In genomic region chr20:50928469-50928868, GRCh38 we compare ENCODE assay signal across 10 cellular contexts. TPM values are rescaled to one million over a fixed set of nuclear protein-coding genes. Genes with fewer than 3 reads are reported as not detected.
DNase-seq lines count a peak whose midpoint lies in the region; ATAC-seq and TF ChIP-seq lines count a peak whose summit lies in the region.
"Had no signal": no experiment of that assay in that cellular context is flagged by ENCODE, and none has a peak within 500 bp of the region (broad histone marks: within the 10 kb centered on the region; RNA-seq: fewer than 3 reads in every experiment).

No MANE protein-coding gene starts in this region.

- H3K27me3 ChIP-seq in SK-N-SH (ENCODE audit: insufficient read depth): no peaks in the 10 kb centered on the region

- H3K4me2 ChIP-seq in SK-N-SH: peak overlapping the region; percentile 85

- TF ChIP-seq CTCF in SK-N-SH (IDR thresholded peaks at IDR 0.05) (no peak), epithelial cell of proximal tubule (conservative IDR thresholded peaks at IDR 0.05; ENCODE audit: low read depth, low read length) (peak; percentile 23)

- H3K4me1 ChIP-seq in SK-N-SH (ENCODE audit: control insufficient read depth in 1 of 2, insufficient read depth in 2 of 2, low read depth in 1 of 2, low read length in 1 of 2): peaks cover 21 to 36% of the 10 kb centered on the region in 2 experiments

- no peak overlapping the region for H3K27ac ChIP-seq in SK-N-SH (ENCODE audit: low read depth in 2 of 2, low read length in 1 of 2)

- H3K9me2 ChIP-seq in SK-N-SH: no peaks in the 10 kb centered on the region

- CTCF ChIA-PET in SK-N-SH (lab: Yijun Ruan, JAX): interaction anchor here (0.9 to 16.1 kb wide), 16 partner anchors 8 to 137 kb away, joined by 3 to 340 read pairs (median 11); partner anchors contain the start of genes BCAS4, DPM1 and MOCS3

- peaks cover 71% of the 10 kb centered on the region for H3K79me2 ChIP-seq in SK-N-SH (ENCODE audit: insufficient read depth)

- H4K20me1 ChIP-seq in SK-N-SH (ENCODE audit: insufficient read depth): peaks cover 58% of the 10 kb centered on the region

- H2AFZ ChIP-seq in SK-N-SH (ENCODE audit: low read depth): no peak overlapping the region

- POLR2A ChIA-PET in SK-N-SH (lab: Yijun Ruan, JAX): no interaction called here

- peak overlapping the region; percentile 82 to 94 for H3K4me3 ChIP-seq in SK-N-SH (ENCODE audit: low read depth in 2 of 2, low read length in 1 of 2)
- H3K4me3 ChIP-seq in epithelial cell of proximal tubule (ENCODE audit: low read depth, low read length): peak overlapping the region; percentile 78
- H3K4me3 ChIP-seq in skeletal muscle cell (ENCODE audit: low read depth, low read length): peak overlapping the region; percentile 84

- H3K9me3 ChIP-seq in SK-N-SH: no peaks in the 10 kb centered on the region

- H3K9ac ChIP-seq in SK-N-SH: no peak overlapping the region

- DNase-seq in SK-N-SH: no peak
- DNase-seq in RKO (ENCODE audit: low spot score): peak; percentile 50
- DNase-seq in epithelial cell of proximal tubule (ENCODE audit: low read depth): no peak
- no peak for DNase-seq in skeletal muscle cell (ENCODE audit: low read depth)
- DNase-seq in KG1 (lab: John Stamatoyannopoulos, UW): no peak
- DNase-seq: GOT3, NCI-H1417 treated with DMSO at 0.1 percent for 48 hours had no signal

- 64% methylated on average over 5 of the region's 5 CpGs for WGBS in SK-N-SH (ENCODE audit: low lambda C conversion rate)

- TF ChIP-seq RAD21 in SK-N-SH (IDR thresholded peaks at IDR 0.05; ENCODE audit: low read length): no peak

- peaks cover 46 to 57% of the 10 kb centered on the region in 2 experiments for H3K36me3 ChIP-seq in SK-N-SH (replicated peaks in 1 of 2; ENCODE audit: control insufficient read depth in 1 of 2, insufficient read depth in 2 of 2, low read length in 1 of 2)

- TF ChIP-seq EP300 in SK-N-SH (IDR thresholded peaks at IDR 0.05; ENCODE audit: borderline replicate concordance in 1 of 2, low read depth in 1 of 2, low read length in 1 of 2): no peak

- H3F3A ChIP-seq in SK-N-SH (replicated peaks; ENCODE audit: insufficient read depth): peaks cover 28% of the 10 kb centered on the region

- ATAC-seq in SK-N-SH treated with all-trans-retinoic acid at 6 μM for 48 hours: no peak
- no peak for ATAC-seq in HG02870 (IDR thresholded peaks at IDR 0.05; ENCODE audit: unreplicated experiment)
- ATAC-seq in HG02885 (IDR thresholded peaks at IDR 0.05; ENCODE audit: poor library complexity, unreplicated experiment): no peak

TF ChIP-seq in SK-N-SH, 30 proteins besides CTCF, POLR2A, EP300 and RAD21:
- TF ChIP-seq RCOR1 (IDR thresholded peaks at IDR 0.05; ENCODE audit: low read length) (no peak), MAX (IDR thresholded peaks at IDR 0.05; ENCODE audit: low read depth) (no peak), PBX3 (IDR thresholded peaks at IDR 0.05) (no peak), YY1 (IDR thresholded peaks at IDR 0.05; ENCODE audit: low read depth) (no peak), CHD2 (IDR thresholded peaks at IDR 0.05; ENCODE audit: low read length, partially characterized antibody) (no peak), JUND (IDR thresholded peaks at IDR 0.05) (no peak), TEAD4 (IDR thresholded peaks at IDR 0.05; ENCODE audit: borderline replicate concordance, insufficient read depth) (no peak)

TF ChIP-seq in SK-N-SH treated with all-trans-retinoic acid at 6 μM for 48 hours, 23 proteins besides CTCF, POLR2A, EP300 and RAD21:
- TF ChIP-seq ZNF8 (CRISPR knock-in tag; IDR thresholded peaks at IDR 0.05): no peak
- no peak for TF ChIP-seq ESRRG (CRISPR knock-in tag; IDR thresholded peaks at IDR 0.05)
- TF ChIP-seq POU6F1 (CRISPR knock-in tag; IDR thresholded peaks at IDR 0.05; ENCODE audit: borderline replicate concordance, low read depth): no peak
- no peak for TF ChIP-seq ISL1 (CRISPR knock-in tag; IDR thresholded peaks at IDR 0.05)

RNA-seq across cellular contexts. Expression of gene ADNP, which starts 2.8 kb away (rescaled TPM):
- polyA plus RNA-seq in SK-N-SH (2012; rRNA removed): 13.3 TPM in 2 replicates
- 21.5 and 22.5 TPM in 2 replicates for polyA plus RNA-seq in SK-N-SH (2012; cell fraction: cytosol; rRNA removed)
- 27.6 and 49.7 TPM in 2 replicates for polyA plus RNA-seq in SK-N-SH (2012; cell fraction: nucleus; rRNA removed)
- 17.1 and 19.0 TPM in 2 replicates for total RNA-seq in epithelial cell of proximal tubule

RNA-seq across cellular contexts. Expression of gene DPM1, which starts 29.9 kb away (rescaled TPM):
- 72.1 and 109 TPM in 2 replicates for polyA plus RNA-seq in SK-N-SH (2012; rRNA removed)
- 119 and 126 TPM in 2 replicates for polyA plus RNA-seq in SK-N-SH (2012; cell fraction: cytosol; rRNA removed)
- polyA plus RNA-seq in SK-N-SH (2012; cell fraction: nucleus; rRNA removed): 26.5 and 45.0 TPM in 2 replicates
- total RNA-seq in epithelial cell of proximal tubule: 72.8 and 74.3 TPM in 2 replicates

RNA-seq across cellular contexts. Expression of gene MOCS3, which starts 30.1 kb away (rescaled TPM):
- 4.0 and 4.4 TPM in 2 replicates for polyA plus RNA-seq in SK-N-SH (2012; rRNA removed)
- 3.0 and 3.9 TPM in 2 replicates for polyA plus RNA-seq in SK-N-SH (2012; cell fraction: cytosol; rRNA removed)
- 1.9 and 2.6 TPM in 2 replicates for polyA plus RNA-seq in SK-N-SH (2012; cell fraction: nucleus; rRNA removed)
- 5.3 and 6.4 TPM in 2 replicates for total RNA-seq in epithelial cell of proximal tubule
